ENCODE assay signal across 13 cellular contexts in genomic region chr3:24042879-24043567, GRCh38.
DNase-seq lines count a peak whose midpoint lies in the region; ATAC-seq and TF ChIP-seq lines count a peak whose summit lies in the region.
"Had no signal": no experiment of that assay in that cellular context is flagged by ENCODE, and none has a peak within 500 bp of the region (broad histone marks: within the 10 kb centered on the region; RNA-seq: fewer than 3 reads in every experiment).

No MANE protein-coding gene starts in this region.

- H3K27ac Mint-ChIP-seq in activated naive CD4-positive, alpha-beta T cell treated with anti-CD3 and anti-CD28 coated beads, Interleukin-2, amount 50 U/mL, for 72 hours = no peak overlapping the region
- H3K27ac Mint-ChIP-seq: activated naive CD4-positive, alpha-beta T cell treated with anti-CD3 and anti-CD28 coated beads, Interleukin-2, amount 10 ng/mL, durations not matched to agents 7 days and 5 days; CD8-positive, alpha-beta T cell had no signal

- no peaks in the 10 kb centered on the region for H3K9me3 ChIP-seq in AG04450 (ENCODE audit: control insufficient read depth, insufficient read depth, low read length)
- no peaks in the 10 kb centered on the region for H3K9me3 ChIP-seq in skeletal muscle tissue (ENCODE audit: control insufficient read depth in 3 of 3, low read length in 3 of 3)
- H3K9me3 ChIP-seq in MG63 = no peaks in the 10 kb centered on the region
- H3K9me3 ChIP-seq: A549 had no signal

- H3K9me3 Mint-ChIP-seq in activated naive CD4-positive, alpha-beta T cell treated with anti-CD3 and anti-CD28 coated beads, Interleukin-2, amount 50 U/mL, for 72 hours = no peaks in the 10 kb centered on the region
- H3K9me3 Mint-ChIP-seq: activated naive CD4-positive, alpha-beta T cell treated with anti-CD3 and anti-CD28 coated beads, Interleukin-2, amount 10 ng/mL, durations not matched to agents 7 days and 5 days; CD8-positive, alpha-beta T cell had no signal

- POLR2A ChIA-PET in AG04450 (lab: Yijun Ruan, JAX) = no interaction called here

- no peak for TF ChIP-seq CTCF in AG04450 (IDR thresholded peaks at IDR 0.05; ENCODE audit: low read depth, low read length)

- H3K27me3 ChIP-seq in AG04450 (ENCODE audit: control insufficient read depth, insufficient read depth, low read length) (no peaks in the 10 kb centered on the region), skeletal muscle tissue (ENCODE audit: control insufficient read depth in 3 of 3, insufficient read depth in 3 of 3, low read length in 3 of 3) (no peaks in the 10 kb centered on the region), MG63 (no peaks in the 10 kb centered on the region)

- peaks cover 0 to 9% (median 3%) of the 10 kb centered on the region in 3 donors for H3K4me1 ChIP-seq in skeletal muscle tissue (ENCODE audit: control insufficient read depth in 3 of 3, insufficient read depth in 3 of 3, low read length in 3 of 3)

- CTCF ChIA-PET in AG04450 (lab: Charles Lee) = interaction anchor here (0.8 to 1.4 kb wide), 2 partner anchors 46 to 194 kb away, joined by 3 to 5 read pairs; no protein-coding TSS in a partner anchor

- no peak overlapping the region for H3K9ac ChIP-seq in skeletal muscle tissue (ENCODE audit: low read depth in 1 of 3, low read length in 3 of 3)

- no peaks in the 10 kb centered on the region for H3K36me3 Mint-ChIP-seq in activated naive CD4-positive, alpha-beta T cell treated with anti-CD3 and anti-CD28 coated beads, Interleukin-2, amount 50 U/mL, for 72 hours
- H3K36me3 Mint-ChIP-seq: activated naive CD4-positive, alpha-beta T cell treated with anti-CD3 and anti-CD28 coated beads, Interleukin-2, amount 10 ng/mL, durations not matched to agents 7 days and 5 days; CD8-positive, alpha-beta T cell had no signal

- DNase-seq in AG04450 (ENCODE audit: low read depth, low spot score) (no peak), left kidney (ENCODE audit: low read depth, low spot score) (peak; percentile 18), MG63 (no peak)
- no peak for DNase-seq in activated naive CD4-positive, alpha-beta T cell treated with anti-CD3 and anti-CD28 coated beads, Interleukin-2, amount 50 U/mL, for 72 hours (ENCODE audit: low spot score in 2 of 2)
- DNase-seq in activated CD4-positive, alpha-beta T cell treated with anti-CD3 and anti-CD28 coated beads, Interleukin-2, amount 50 U/mL, for 1 hour = no peak
- DNase-seq: activated naive CD4-positive, alpha-beta T cell treated with anti-CD3 and anti-CD28 coated beads, Interleukin-2, amount 10 ng/mL, durations not matched to agents 7 days and 5 days; CD8-positive, alpha-beta T cell; cerebellar nuclear complex; SIG-M5 had no signal

- H3K36me3 ChIP-seq in skeletal muscle tissue (ENCODE audit: control insufficient read depth in 3 of 3, insufficient read depth in 3 of 3, low read length in 3 of 3) (no peaks in the 10 kb centered on the region), MG63 (no peaks in the 10 kb centered on the region)

- H3K27ac ChIP-seq in AG04450 (ENCODE audit: low read depth, low read length) (peak overlapping the region; percentile 12), cingulate gyrus (ENCODE audit: low read depth, low read length) (peak overlapping the region; percentile 76), skeletal muscle tissue (ENCODE audit: low read depth, low read length) (peak overlapping the region; percentile 56)
- H3K27ac ChIP-seq: A549 had no signal

- no peak overlapping the region for H3K4me3 ChIP-seq in AG04450 (ENCODE audit: low read depth, low read length)
- H3K4me3 ChIP-seq in skeletal muscle tissue (ENCODE audit: low read length in 3 of 3) = no peak overlapping the region
- H3K4me3 ChIP-seq in MG63 = no peak overlapping the region
- H3K4me3 ChIP-seq: A549 had no signal

- ATAC-seq in GM18520 (IDR thresholded peaks at IDR 0.05; ENCODE audit: unreplicated experiment) = no peak
- ATAC-seq in activated naive CD4-positive, alpha-beta T cell treated with anti-CD3 and anti-CD28 coated beads, Interleukin-2, amount 50 U/mL, for 72 hours = no peak
- ATAC-seq: A549; CD8-positive, alpha-beta T cell had no signal

Comparison
In these comparisons a context has a peak if more than half of its experiments do, and no peak if none do; other contexts are left out.
1. H3K27ac ChIP-seq: peak in every context shown above with its lines; median percentile 76 in cingulate gyrus; 56 in skeletal muscle tissue; 12 in AG04450.